Comparison of ENCODE assay signal across 1 cellular context in genomic region chr10:71615538-71616329, GRCh38.
A peak's percentile ranks its signal among the peaks of the same experiment; 100 is the strongest.
TF ChIP-seq lines count a peak whose summit lies in the region.

No MANE protein-coding gene starts in this region.

TF ChIP-seq in K562, 482 proteins besides CTCF, POLR2A, EP300 and RAD21 (continued from another document):
- TF ChIP-seq ZBTB33 (CRISPR knock-in tag; IDR thresholded peaks at IDR 0.05) (peak; percentile 54; the same call in 1 of the 2 replicates), SIN3A (IDR thresholded peaks at IDR 0.05; ENCODE audit: borderline replicate concordance in 2 of 2, control insufficient read depth in 1 of 2, low read depth in 2 of 2, low read length in 2 of 2) (no peak), JUNB (CRISPR knock-in tag; conservative IDR thresholded peaks at IDR 0.05) (no peak), ELF4 (CRISPR knock-in tag; IDR thresholded peaks at IDR 0.05) (no peak), TAF1 (IDR thresholded peaks at IDR 0.05; ENCODE audit: control insufficient read depth, extremely low read depth, insufficient read depth, low read length, severe bottlenecking) (no peak), CBX2 (IDR thresholded peaks at IDR 0.05; ENCODE audit: insufficient read depth, low read length, poor library complexity, severe bottlenecking) (no peak)
